Comparison of ENCODE assay signal across 9 cellular contexts in the genomic region with DNA sequence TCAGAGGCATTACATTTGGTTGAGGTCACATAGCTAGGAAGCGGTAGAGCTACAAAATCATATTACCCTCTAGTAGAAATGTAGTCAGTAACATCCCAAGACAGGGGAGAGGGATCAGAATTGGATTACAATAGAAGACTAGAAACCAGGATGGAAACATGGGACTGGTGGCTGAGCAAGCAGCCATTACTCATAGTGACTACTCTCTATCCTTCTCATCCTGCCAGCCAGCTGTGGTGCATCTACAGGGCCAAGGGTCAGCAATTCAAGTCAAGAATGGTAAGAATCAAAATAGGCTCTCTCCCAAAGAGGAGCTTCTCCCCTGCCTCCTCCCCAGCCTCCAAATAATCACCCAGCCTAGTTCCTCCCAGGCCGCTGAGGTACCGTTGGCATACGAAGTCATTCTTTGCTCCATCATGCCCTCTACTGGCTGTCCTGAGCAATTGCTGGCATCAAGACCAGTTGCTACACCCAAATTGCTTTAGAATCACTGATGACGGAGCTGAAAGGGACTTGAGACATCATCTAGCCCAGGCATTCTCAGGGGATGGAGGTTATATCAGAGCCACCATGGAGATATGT. TPM values are rescaled to one million over a fixed set of nuclear protein-coding genes. Genes with fewer than 3 reads are reported as not detected.
DNase-seq lines count a peak whose midpoint lies in the region; ATAC-seq and TF ChIP-seq lines count a peak whose summit lies in the region.
"Had no signal": no experiment of that assay in that cellular context is flagged by ENCODE, and none has a peak within 500 bp of the region (broad histone marks: within the 10 kb centered on the region; RNA-seq: fewer than 3 reads in every experiment).

No MANE protein-coding gene starts in this region.

- no peaks in the 10 kb centered on the region for H3K27me3 Mint-ChIP-seq in activated CD8-positive, alpha-beta T cell treated with anti-CD3 and anti-CD28 coated beads, Interleukin-2, amount 10 ng/mL, durations not matched to agents 7 days and 5 days (ENCODE audit: low read depth)
- peaks cover 11% of the 10 kb centered on the region for H3K27me3 Mint-ChIP-seq in neural progenitor cell (ENCODE audit: insufficient read depth, low read depth)

- no peak overlapping the region for H3K27ac ChIP-seq in neural progenitor cell

- no peak overlapping the region for H3K27ac Mint-ChIP-seq in activated CD8-positive, alpha-beta T cell treated with anti-CD3 and anti-CD28 coated beads, Interleukin-2, amount 10 ng/mL, durations not matched to agents 7 days and 5 days
- no peak overlapping the region for H3K27ac Mint-ChIP-seq in neural progenitor cell
- H3K27ac Mint-ChIP-seq: memory B cell had no signal

- TF ChIP-seq CTCF in GM12874 (IDR thresholded peaks at IDR 0.05; ENCODE audit: insufficient read depth, low read depth, low read length) (peak; percentile 74), fibroblast of mammary gland (conservative IDR thresholded peaks at IDR 0.05; ENCODE audit: control insufficient read depth, insufficient read depth, low read depth, low read length) (peak; percentile 80), neural progenitor cell (IDR thresholded peaks at IDR 0.05) (peak; percentile 74)

- no peak overlapping the region for H3K9ac ChIP-seq in neural progenitor cell

- H3K9me3 ChIP-seq in neural progenitor cell (ENCODE audit: low read depth) = no peaks in the 10 kb centered on the region

- H2AFZ ChIP-seq in neural progenitor cell (replicated peaks) = no peak overlapping the region

- CTCF ChIA-PET in activated CD8-positive, alpha-beta T cell treated with anti-CD3 and anti-CD28 coated beads, Interleukin-2, amount 10 ng/mL, durations not matched to agents 7 days and 5 days (lab: Charles Lee) = interaction anchor here (0.6 to 2.7 kb wide), 11 partner anchors 9 to 606 kb away, joined by 3 to 22 read pairs (median 4); partner anchors contain the start of gene IGBP1

- ATAC-seq in HG02970 (IDR thresholded peaks at IDR 0.05; ENCODE audit: low FRiP score, unreplicated experiment) (peak; percentile 49), HG03196 (IDR thresholded peaks at IDR 0.05; ENCODE audit: unreplicated experiment) (no peak)
- peak; percentile 61 for ATAC-seq in activated CD8-positive, alpha-beta T cell treated with anti-CD3 and anti-CD28 coated beads, Interleukin-2, amount 10 ng/mL, durations not matched to agents 7 days and 5 days

- H3K4me1 ChIP-seq in neural progenitor cell = no peaks in the 10 kb centered on the region

- no peaks in the 10 kb centered on the region for H3K79me2 ChIP-seq in neural progenitor cell (ENCODE audit: low read depth)

- peak; percentile 71 for DNase-seq in AG08395 (ENCODE audit: low spot score)
- peak; percentile 64 to 76 for DNase-seq in NCI-H446 (lab: John Stamatoyannopoulos, UW)
- peak; percentile 58 for DNase-seq in activated CD8-positive, alpha-beta T cell treated with anti-CD3 and anti-CD28 coated beads, Interleukin-2, amount 10 ng/mL, durations not matched to agents 7 days and 5 days
- DNase-seq in fibroblast of mammary gland (ENCODE audit: low read depth) = peak; percentile 69
- peak; percentile 71 for DNase-seq in neural progenitor cell (ENCODE audit: low spot score)

- POLR2A ChIA-PET in activated CD8-positive, alpha-beta T cell treated with anti-CD3 and anti-CD28 coated beads, Interleukin-2, amount 10 ng/mL, durations not matched to agents 7 days and 5 days (lab: Charles Lee) = interaction anchor here (1.4 kb wide), 1 partner anchor 103 kb away, joined by 4 read pairs; no protein-coding TSS in a partner anchor

- no peaks in the 10 kb centered on the region for H3K36me3 ChIP-seq in neural progenitor cell

- H3F3A ChIP-seq in neural progenitor cell (ENCODE audit: low read depth) = no peaks in the 10 kb centered on the region

- H3K4me2 ChIP-seq in neural progenitor cell = no peak overlapping the region

- no peaks in the 10 kb centered on the region for H3K9me3 Mint-ChIP-seq in activated CD8-positive, alpha-beta T cell treated with anti-CD3 and anti-CD28 coated beads, Interleukin-2, amount 10 ng/mL, durations not matched to agents 7 days and 5 days (ENCODE audit: insufficient read depth)
- H3K9me3 Mint-ChIP-seq in neural progenitor cell = peaks cover 2% of the 10 kb centered on the region
- H3K9me3 Mint-ChIP-seq: memory B cell had no signal

- H3K27me3 ChIP-seq in neural progenitor cell = no peaks in the 10 kb centered on the region

- no peak overlapping the region for H3K4me3 Mint-ChIP-seq in activated CD8-positive, alpha-beta T cell treated with anti-CD3 and anti-CD28 coated beads, Interleukin-2, amount 10 ng/mL, durations not matched to agents 7 days and 5 days
- no peak overlapping the region for H3K4me3 Mint-ChIP-seq in neural progenitor cell
- H3K4me3 Mint-ChIP-seq: memory B cell had no signal

- H3K4me3 ChIP-seq in fibroblast of mammary gland (ENCODE audit: control insufficient read depth, low read depth, low read length) (no peak overlapping the region), neural progenitor cell (no peak overlapping the region)

- no peaks in the 10 kb centered on the region for H3K36me3 Mint-ChIP-seq in activated CD8-positive, alpha-beta T cell treated with anti-CD3 and anti-CD28 coated beads, Interleukin-2, amount 10 ng/mL, durations not matched to agents 7 days and 5 days (ENCODE audit: low read depth)
- no peaks in the 10 kb centered on the region for H3K36me3 Mint-ChIP-seq in neural progenitor cell
- H3K36me3 Mint-ChIP-seq: memory B cell had no signal

- peaks cover 18% of the 10 kb centered on the region for H3K4me1 Mint-ChIP-seq in activated CD8-positive, alpha-beta T cell treated with anti-CD3 and anti-CD28 coated beads, Interleukin-2, amount 10 ng/mL, durations not matched to agents 7 days and 5 days (ENCODE audit: low read depth)
- no peaks in the 10 kb centered on the region for H3K4me1 Mint-ChIP-seq in neural progenitor cell
- H3K4me1 Mint-ChIP-seq: memory B cell had no signal

- no peaks in the 10 kb centered on the region for H4K20me1 ChIP-seq in neural progenitor cell (ENCODE audit: low read depth)

RNA-seq across cellular contexts. Expression of gene AWAT2, which starts 19.4 kb away (rescaled TPM):
- not detected for total RNA-seq in activated CD8-positive, alpha-beta T cell treated with anti-CD3 and anti-CD28 coated beads, Interleukin-2, amount 10 ng/mL, durations not matched to agents 7 days and 5 days
- not detected in 2 replicates for total RNA-seq in neural progenitor cell (ENCODE audit: low replicate concordance)

RNA-seq across cellular contexts. Expression of gene OTUD6A, which starts 31.9 kb away (rescaled TPM):
- total RNA-seq in activated CD8-positive, alpha-beta T cell treated with anti-CD3 and anti-CD28 coated beads, Interleukin-2, amount 10 ng/mL, durations not matched to agents 7 days and 5 days = not detected
- total RNA-seq in neural progenitor cell (ENCODE audit: low replicate concordance) = not detected in 2 replicates
